24 cellular contexts compared by ENCODE assay signal in the genomic region with DNA sequence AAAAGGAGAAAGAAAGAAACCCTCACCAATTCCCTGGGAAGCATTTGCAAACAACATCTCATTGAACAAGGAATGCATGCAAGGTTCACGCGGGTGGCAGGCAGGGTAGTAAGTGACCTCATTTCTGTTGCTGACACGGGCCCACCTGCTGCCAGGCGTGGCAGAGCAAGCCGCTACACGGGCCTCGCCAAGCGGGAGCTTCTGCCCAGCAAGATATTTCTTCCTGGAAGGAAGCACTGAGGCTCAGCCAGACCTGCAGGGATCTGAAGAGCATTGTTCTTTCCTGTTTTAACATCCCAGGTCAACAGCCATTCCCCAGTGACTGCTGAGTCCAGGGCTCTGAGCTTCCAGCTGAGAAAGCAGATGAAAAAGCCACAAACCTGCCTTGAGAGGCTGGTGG.
"Had no signal": no experiment of that assay in that cellular context is flagged by ENCODE, and none has a peak within 500 bp of the region (broad histone marks: within the 10 kb centered on the region; RNA-seq: fewer than 3 reads in every experiment).

No MANE protein-coding gene starts in this region.

- DNase-seq: activated CD4-positive, alpha-beta memory T cell treated with anti-CD3 and anti-CD28 coated beads, Interleukin-2, amount 10 ng/mL, durations not matched to agents 7 days and 5 days; activated CD4-positive, alpha-beta T cell treated with anti-CD3 and anti-CD28 coated beads for 36 hours; activated CD4-positive, alpha-beta T cell treated with anti-CD3 and anti-CD28 coated beads, Interleukin-2, amount 50 U/mL, for 1 hour; activated gamma-delta T cell treated with Interleukin-2 at 50 U/mL for 16 hours; activated naive CD4-positive, alpha-beta T cell treated with anti-CD3 and anti-CD28 coated beads, Interleukin-2, amount 10 ng/mL, durations not matched to agents 7 days and 5 days; activated naive CD8-positive, alpha-beta T cell treated with anti-CD3 and anti-CD28 coated beads for 36 hours; activated T-cell treated with anti-CD3 and anti-CD28 coated beads, Interleukin-2, amount 50 U/mL, for 72 hours; brain microvascular endothelial cell; cortex of kidney; NCI-H1092; NCI-H2081 treated with DMSO at 0.1 percent for 48 hours; NCI-H69; NK-92 treated with Interleukin-12 subunit alpha and Interleukin-12 subunit beta, amount 100 ng/mL, for 24 hours; OCI-M1; RPMI8226; T-cell; T-helper 2 cell; T1000; WERI-Rb-1 had no signal

- ATAC-seq: activated CD4-positive, alpha-beta T cell treated with anti-CD3 and anti-CD28 coated beads for 36 hours; activated T-cell treated with anti-CD3 and anti-CD28 coated beads, Interleukin-2, amount 50 U/mL, for 72 hours; Panc1; Right ventricle myocardium inferior; T-cell had no signal

- H3K4me3 ChIP-seq: cardiac muscle cell, SK-N-MC had no signal

- H3K36me3 ChIP-seq: brain microvascular endothelial cell, cardiac muscle cell, WERI-Rb-1 had no signal

- H3K27ac ChIP-seq: brain microvascular endothelial cell, cardiac muscle cell, KMS-11, SK-N-MC, WERI-Rb-1 had no signal

- H3K27me3 ChIP-seq: brain microvascular endothelial cell, cardiac muscle cell had no signal
